ENCODE assay signal across 27 cellular contexts in genomic region chr2:71559828-71560210, GRCh38.
"Had no signal": no experiment of that assay in that cellular context is flagged by ENCODE, and none has a peak within 500 bp of the region (broad histone marks: within the 10 kb centered on the region; RNA-seq: fewer than 3 reads in every experiment).

No MANE protein-coding gene starts in this region.

- H3K27me3 ChIP-seq: dorsolateral prefrontal cortex, esophagus muscularis mucosa, gastroesophageal sphincter, heart left ventricle, pancreas, spleen, testis, tibial artery, upper lobe of left lung had no signal

- H3K4me3 ChIP-seq: dorsolateral prefrontal cortex, esophagus muscularis mucosa, gastroesophageal sphincter, heart left ventricle, left ventricle myocardium inferior, lung, pancreas, skin epidermis, spleen, upper lobe of left lung had no signal

- ATAC-seq: foreskin keratinocyte; gastroesophageal sphincter; heart left ventricle; naive thymus-derived CD8-positive, alpha-beta T cell; stimulated activated memory B cell treated with anti-CD40 and anti-IgM and Interleukin-4, amounts not matched to agents 10 μg/mL and 1 μg/mL and 100 μg/mL, for 72 hours; stimulated activated naive CD8-positive, alpha-beta T cell treated with anti-CD3 and anti-CD28 coated beads, Interleukin-15, Interleukin-2, amounts not matched to agents 100 U/mL and 50 U/mL, for 24 hours had no signal

- H3K27ac ChIP-seq: dorsolateral prefrontal cortex, esophagus muscularis mucosa, foreskin keratinocyte, gastroesophageal sphincter, heart left ventricle, left ventricle myocardium inferior, spleen, testis, upper lobe of left lung had no signal

- H3K9me3 ChIP-seq: esophagus muscularis mucosa, gastroesophageal sphincter, heart left ventricle, left ventricle myocardium inferior, pancreas, spleen, testis, tibial artery, upper lobe of left lung had no signal

- H3K4me1 ChIP-seq: esophagus muscularis mucosa, foreskin keratinocyte, gastroesophageal sphincter, pancreas, testis, upper lobe of left lung had no signal

- H3K36me3 ChIP-seq: pancreas, tibial artery had no signal

- DNase-seq: central memory CD4-positive, alpha-beta T cell; dorsolateral prefrontal cortex; effector CD8-positive, alpha-beta T cell; foreskin keratinocyte; hypothalamus; immature natural killer cell; islet precursor cell; left ventricle myocardium inferior; mesenchymal stem cell; occipital lobe; pancreas; spleen; stimulated activated CD4-positive, alpha-beta T cell treated with anti-CD3 and anti-CD28 coated beads, Interleukin-4, amount 100 ng/mL, for 4 hours; stimulated activated naive CD8-positive, alpha-beta T cell treated with anti-CD3 and anti-CD28 coated beads, Interleukin-15, Interleukin-2, amounts not matched to agents 100 U/mL and 50 U/mL, for 24 hours; testis; tibial artery; upper lobe of left lung had no signal

- FAIRE-seq: colon, endothelial cell of umbilical vein, pancreas, urothelium cell line had no signal
